In the genomic region with DNA sequence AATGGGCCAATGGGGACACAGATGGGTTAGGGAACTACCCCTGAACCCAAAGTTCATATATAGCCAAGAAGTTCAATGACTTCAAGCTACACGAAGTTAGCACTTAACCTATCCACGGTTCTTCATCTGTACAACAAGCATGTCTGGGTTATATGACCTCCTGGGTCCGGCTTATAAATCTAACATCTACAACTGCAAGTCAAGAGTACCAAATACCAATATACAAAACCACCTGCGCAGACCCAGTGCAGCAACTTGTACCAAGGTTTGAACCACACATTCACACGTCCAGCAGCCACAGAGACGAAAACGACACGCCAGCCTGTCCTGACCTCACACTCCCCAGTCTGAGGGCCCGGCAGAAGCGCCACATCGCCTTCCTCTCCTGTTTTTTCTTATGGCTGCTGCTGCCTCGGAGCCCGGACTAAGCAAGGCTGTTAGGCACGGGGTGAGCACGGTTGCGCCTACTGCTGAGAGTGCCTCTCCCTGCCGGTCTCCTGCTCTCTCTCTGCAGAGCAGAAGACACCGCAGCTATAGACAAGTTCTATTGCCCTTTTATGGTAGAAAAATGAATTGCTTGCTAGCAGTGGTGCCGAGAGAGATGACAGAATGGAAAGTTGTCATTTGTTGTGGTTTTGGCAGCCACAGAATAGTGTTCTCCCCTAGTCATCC, we compare ENCODE assay signal across 8 cellular contexts.
DNase-seq lines count a peak whose midpoint lies in the region; ATAC-seq and TF ChIP-seq lines count a peak whose summit lies in the region.

No MANE protein-coding gene starts in this region.

- H3K4me1 Mint-ChIP-seq in activated CD4-positive, alpha-beta T cell treated with anti-CD3 and anti-CD28 coated beads, Interleukin-2, amount 10 ng/mL, durations not matched to agents 24 days and 14 days, result peaks cover 79% of the 10 kb centered on the region

- H3K36me3 ChIP-seq in neutrophil, result no peaks in the 10 kb centered on the region

- peak overlapping the region in 43 of 59 donors; percentile 1 to 51 (median 26) for H3K4me3 ChIP-seq in dorsolateral prefrontal cortex
- H3K4me3 ChIP-seq in neutrophil (ENCODE audit: low read depth in 1 of 2, low read length in 1 of 2), result peak overlapping the region; percentile 18 to 39

- H3K27me3 Mint-ChIP-seq in activated CD4-positive, alpha-beta T cell treated with anti-CD3 and anti-CD28 coated beads, Interleukin-2, amount 10 ng/mL, durations not matched to agents 24 days and 14 days, result peaks cover 8% of the 10 kb centered on the region

- peak overlapping the region; percentile 89 for H3K4me3 Mint-ChIP-seq in activated CD4-positive, alpha-beta T cell treated with anti-CD3 and anti-CD28 coated beads, Interleukin-2, amount 10 ng/mL, durations not matched to agents 24 days and 14 days

- DNase-seq in activated CD4-positive, alpha-beta T cell treated with anti-CD3 and anti-CD28 coated beads, Interleukin-2, amount 10 ng/mL, durations not matched to agents 24 days and 14 days, result peak; percentile 94
- DNase-seq in dorsolateral prefrontal cortex, result peak in 8 of 10 donors; percentile 42 to 79 (median 66)
- DNase-seq in superior temporal gyrus (ENCODE audit: extremely low spot score), result peak; percentile 63
- DNase-seq in left lobe of liver (ENCODE audit: low spot score), result no peak
- DNase-seq in NCI-H446 (lab: John Stamatoyannopoulos, UW), result no peak

- peak overlapping the region; percentile 95 for H3K27ac Mint-ChIP-seq in activated CD4-positive, alpha-beta T cell treated with anti-CD3 and anti-CD28 coated beads, Interleukin-2, amount 10 ng/mL, durations not matched to agents 24 days and 14 days

- H3K36me3 Mint-ChIP-seq in activated CD4-positive, alpha-beta T cell treated with anti-CD3 and anti-CD28 coated beads, Interleukin-2, amount 10 ng/mL, durations not matched to agents 24 days and 14 days (ENCODE audit: low read depth), result peaks cover 45% of the 10 kb centered on the region

- no peaks in the 10 kb centered on the region for H3K9me3 ChIP-seq in neutrophil

- H3K27ac ChIP-seq in dorsolateral prefrontal cortex (peak overlapping the region; percentile 43 to 98 (median 92)), neutrophil (peak overlapping the region; percentile 90)

- no peaks in the 10 kb centered on the region for H3K9me3 Mint-ChIP-seq in activated CD4-positive, alpha-beta T cell treated with anti-CD3 and anti-CD28 coated beads, Interleukin-2, amount 10 ng/mL, durations not matched to agents 24 days and 14 days

- TF ChIP-seq CTCF in dorsolateral prefrontal cortex (IDR thresholded peaks at IDR 0.05 in 54 of 56, conservative IDR thresholded peaks at IDR 0.05 in 2 of 56; ENCODE audit: low read depth in 1 of 56, partially characterized antibody in 56 of 56) (no peak), neutrophil (IDR thresholded peaks at IDR 0.05) (no peak)

- peaks cover 67 to 68% of the 10 kb centered on the region in 2 experiments for H3K4me1 ChIP-seq in neutrophil (ENCODE audit: control insufficient read depth in 1 of 2, insufficient read depth in 1 of 2, low read depth in 1 of 2, low read length in 1 of 2)

- ATAC-seq in GM18868 (IDR thresholded peaks at IDR 0.05; ENCODE audit: unreplicated experiment), result peak; percentile 36
- ATAC-seq in HG03342 (IDR thresholded peaks at IDR 0.05; ENCODE audit: unreplicated experiment), result peak; percentile 36
- ATAC-seq in left lobe of liver, result no peak

- intact Hi-C loops in activated CD4-positive, alpha-beta T cell treated with anti-CD3 and anti-CD28 coated beads, Interleukin-2, amount 10 ng/mL, durations not matched to agents 24 days and 14 days (cut with micrococcal nuclease), result loop anchor here (10.0 kb wide), 2 partner anchors 300 to 1490 kb away; a partner anchor contains a TSS
- intact Hi-C loops in dorsolateral prefrontal cortex (cut with DNase I), result no loop called here

- H3K27me3 ChIP-seq in dorsolateral prefrontal cortex (no peaks in the 10 kb centered on the region), neutrophil (no peaks in the 10 kb centered on the region)

Comparison
In these comparisons a context has a peak if more than half of its experiments do, and no peak if none do; other contexts are left out.
1. DNase-seq: peak in activated CD4-positive, alpha-beta T cell treated with anti-CD3 and anti-CD28 coated beads, Interleukin-2, amount 10 ng/mL, durations not matched to agents 24 days and 14 days (single experiment), dorsolateral prefrontal cortex (8 of 10) and superior temporal gyrus (single experiment); none in left lobe of liver (single experiment) and NCI-H446 (0 of 2).